Comparison of ENCODE assay signal across 8 cellular contexts in genomic region chr10:71726673-71727428, GRCh38. TPM values are rescaled to one million over a fixed set of nuclear protein-coding genes. Genes with fewer than 3 reads are reported as not detected.
DNase-seq lines count a peak whose midpoint lies in the region; ATAC-seq and TF ChIP-seq lines count a peak whose summit lies in the region.

No MANE protein-coding gene starts in this region.

- peak; percentile 35 for ATAC-seq in GM19043 (IDR thresholded peaks at IDR 0.05; ENCODE audit: low read depth, unreplicated experiment)
- ATAC-seq in HG02973 (IDR thresholded peaks at IDR 0.05; ENCODE audit: unreplicated experiment), result peak; percentile 17
- ATAC-seq in lower lobe of right lung, result peak in 1 of 2 donors; percentile 1

- H3K36me3 ChIP-seq in lower lobe of right lung (no peaks in the 10 kb centered on the region), WERI-Rb-1 (peaks cover 2% of the 10 kb centered on the region; the same call in 1 of the 2 replicates)

- no peaks in the 10 kb centered on the region for H3K9me3 ChIP-seq in lower lobe of right lung
- no peaks in the 10 kb centered on the region for H3K9me3 ChIP-seq in WERI-Rb-1 (ENCODE audit: severe bottlenecking)

- peaks cover 52% of the 10 kb centered on the region for H3K4me1 ChIP-seq in lower lobe of right lung

- no peak overlapping the region for H3K4me3 ChIP-seq in lower lobe of right lung
- no peak overlapping the region for H3K4me3 ChIP-seq in WERI-Rb-1 (ENCODE audit: low read depth, low read length)

- peak; percentile 73 for DNase-seq in activated CD4-positive, alpha-beta T cell treated with anti-CD3 and anti-CD28 coated beads for 48 hours
- DNase-seq in lower lobe of right lung (no peak), DMS153 (lab: John Stamatoyannopoulos, UW) (no peak), WERI-Rb-1 (no peak), activated gamma-delta T cell (lab: John Stamatoyannopoulos, UW) (no peak)
- no peak for DNase-seq in effector CD4-positive, alpha-beta T cell

- H3K27ac ChIP-seq in lower lobe of right lung, result peak overlapping the region; percentile 87
- H3K27ac ChIP-seq in WERI-Rb-1, result no peak overlapping the region

- intact Hi-C loops in lower lobe of right lung (cut with DNase I), result no loop called here

- no peaks in the 10 kb centered on the region for H3K27me3 ChIP-seq in lower lobe of right lung (ENCODE audit: low read depth)
- no peaks in the 10 kb centered on the region for H3K27me3 ChIP-seq in WERI-Rb-1 (ENCODE audit: insufficient read depth, low read depth, severe bottlenecking)

- TF ChIP-seq CTCF in lower lobe of right lung (IDR thresholded peaks at IDR 0.05) (no peak), WERI-Rb-1 (IDR thresholded peaks at IDR 0.05; ENCODE audit: low read depth, low read length) (no peak)

RNA-seq across cellular contexts. Expression of gene C10orf105, which starts 7.3 kb away (rescaled TPM):
- total RNA-seq in lower lobe of right lung, result 0.32 TPM

RNA-seq across cellular contexts. Expression of gene VSIR, which starts 46.5 kb away (rescaled TPM):
- total RNA-seq in lower lobe of right lung, result 117 TPM
